In the genomic region with DNA sequence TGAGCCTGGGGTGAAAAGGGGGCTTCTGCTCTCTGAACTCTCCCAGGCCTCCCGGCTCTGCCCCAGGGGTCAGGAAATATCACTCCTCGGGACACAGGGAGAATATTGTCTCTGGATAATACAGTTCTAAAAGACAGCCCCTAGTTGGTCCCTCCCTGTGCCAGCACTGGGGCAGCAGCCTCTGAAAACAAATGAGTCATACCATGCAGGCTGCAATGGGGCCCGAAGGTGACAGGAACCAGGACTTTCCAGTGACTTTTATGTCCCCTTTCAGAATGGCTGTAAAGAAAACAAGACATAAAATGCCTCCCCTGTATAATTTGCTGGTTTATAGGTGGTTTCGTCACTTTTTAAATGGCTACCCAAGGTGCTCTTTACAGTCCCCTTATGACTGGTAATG, we compare ENCODE assay signal across 24 cellular contexts.
DNase-seq lines count a peak whose midpoint lies in the region; ATAC-seq, FAIRE-seq and TF ChIP-seq lines count a peak whose summit lies in the region.
"Had no signal": no experiment of that assay in that cellular context is flagged by ENCODE, and none has a peak within 500 bp of the region (broad histone marks: within the 10 kb centered on the region; RNA-seq: fewer than 3 reads in every experiment).

No MANE protein-coding gene starts in this region.

- H2BK12ac ChIP-seq in trophoblast cell (ENCODE audit: low read length) = no peak overlapping the region

- no peak overlapping the region for H3K27ac Mint-ChIP-seq in T-helper 2 cell treated with Interferon-gamma antibody and Interleukin-4, amounts not matched to agents 5 μg/mL and 100 μg/mL, for 36 hours
- peak overlapping the region in 1 of 2 donors; percentile 77 for H3K27ac Mint-ChIP-seq in stimulated activated naive CD8-positive, alpha-beta T cell treated with anti-CD3 and anti-CD28 coated beads, Interleukin-15, amount 100 ng/mL, for 72 hours
- H3K27ac Mint-ChIP-seq: activated naive CD4-positive, alpha-beta T cell treated with anti-CD3 and anti-CD28 coated beads, Interleukin-2, amount 50 U/mL, for 72 hours; T-helper 1 cell treated with Interleukin-12 subunit alpha and Interleukin-12 subunit beta and Interleukin-4 antibody, amounts not matched to agents 30 μg/mL and 1 μg/mL, for 36 hours had no signal

- no peak overlapping the region for H3K14ac ChIP-seq in trophoblast cell (ENCODE audit: low read length)

- H2AK5ac ChIP-seq in trophoblast cell (ENCODE audit: low read length) = no peak overlapping the region

- H3K27ac ChIP-seq in HepG2 (ENCODE audit: extremely low read length, insufficient read depth, low read length) (no peak overlapping the region), right lobe of liver (no peak overlapping the region), hepatocyte (peak overlapping the region; percentile 64), trophoblast cell (ENCODE audit: low read depth, low read length) (no peak overlapping the region)
- H3K27ac ChIP-seq: C4-2B, coronary artery, esophagus squamous epithelium, heart right ventricle, SJCRH30, upper lobe of left lung had no signal

- H3K18ac ChIP-seq in trophoblast cell (ENCODE audit: low read length) = no peak overlapping the region

- CTCF ChIA-PET in HepG2 (lab: Yijun Ruan, JAX; ENCODE audit: low intra/inter-chr PET ratio, low total read pairs) = no interaction called here

- H3K4me2 ChIP-seq in HepG2 (ENCODE audit: low read depth, low read length) = no peak overlapping the region
- peak overlapping the region; percentile 11 for H3K4me2 ChIP-seq in hepatocyte
- H3K4me2 ChIP-seq in trophoblast cell (ENCODE audit: low read length) = no peak overlapping the region

- intact Hi-C loops in HepG2 (cut with micrococcal nuclease; ENCODE audit: unreplicated experiment) = loop anchor here (10.0 kb wide), 1 partner anchor 343 kb away; no protein-coding TSS in a partner anchor
- intact Hi-C loops in right lobe of liver (cut with DNase I) = no loop called here

- no peaks in the 10 kb centered on the region for H3K36me3 Mint-ChIP-seq in T-helper 2 cell treated with Interferon-gamma antibody and Interleukin-4, amounts not matched to agents 5 μg/mL and 100 μg/mL, for 36 hours (ENCODE audit: low read depth)
- H3K36me3 Mint-ChIP-seq: activated naive CD4-positive, alpha-beta T cell treated with anti-CD3 and anti-CD28 coated beads, Interleukin-2, amount 50 U/mL, for 72 hours had no signal

- H3K9ac ChIP-seq in HepG2 (ENCODE audit: insufficient read depth, low read depth, low read length) (no peak overlapping the region), trophoblast cell (ENCODE audit: low read length) (no peak overlapping the region)

- H3K4me3 ChIP-seq in HepG2 (replicated peaks in 1 of 3; ENCODE audit: insufficient read depth in 1 of 3, low read depth in 2 of 3, low read length in 3 of 3) (no peak overlapping the region), right lobe of liver (no peak overlapping the region), hepatocyte (no peak overlapping the region), trophoblast cell (ENCODE audit: low read depth, low read length) (no peak overlapping the region)
- H3K4me3 ChIP-seq: coronary artery, esophagus squamous epithelium, heart right ventricle, SJCRH30, upper lobe of left lung had no signal

- DNase-seq in HepG2 (ENCODE audit: low spot score) = no peak
- no peak for DNase-seq in right lobe of liver
- DNase-seq in T-helper 2 cell treated with Interferon-gamma antibody and Interleukin-4, amounts not matched to agents 5 μg/mL and 100 μg/mL, for 36 hours (ENCODE audit: low spot score) = peak; percentile 11
- DNase-seq in hepatocyte (ENCODE audit: low spot score) = peak; percentile 69
- DNase-seq in stimulated activated naive CD8-positive, alpha-beta T cell treated with anti-CD3 and anti-CD28 coated beads, Interleukin-15, amount 100 ng/mL, for 72 hours = peak in 1 of 2 donors; percentile 22
- no peak for DNase-seq in NCI-H187 (lab: John Stamatoyannopoulos, UW)
- no peak for DNase-seq in trophoblast cell
- DNase-seq: aorta; DND-41; esophagus squamous epithelium; foreskin melanocyte; heart right ventricle; NCI-H1417 treated with DMSO at 0.1 percent for 48 hours; NCI-H774; posterior cingulate gyrus; SJCRH30; stimulated activated CD4-positive, alpha-beta T cell treated with anti-CD3 and anti-CD28 coated beads, Interleukin-12 subunit alpha, Interleukin-12 subunit beta, amount 100 ng/mL, for 4 hours had no signal

- H3K79me1 ChIP-seq in trophoblast cell (ENCODE audit: low read length) = no peaks in the 10 kb centered on the region

- no TSS peak for BruUV-seq in HepG2 (replicated peaks; lab: Mats Ljungman, UMichigan)

- H3K36me3 ChIP-seq in HepG2 (replicated peaks in 1 of 2; ENCODE audit: control insufficient read depth in 1 of 2, insufficient read depth in 2 of 2, low read length in 2 of 2) (no peaks in the 10 kb centered on the region), right lobe of liver (no peaks in the 10 kb centered on the region), hepatocyte (replicated peaks; ENCODE audit: insufficient read depth, low read depth) (no peaks in the 10 kb centered on the region), trophoblast cell (ENCODE audit: control insufficient read depth in 1 of 2, insufficient read depth in 2 of 2, low read length in 2 of 2) (no peaks in the 10 kb centered on the region)
- H3K36me3 ChIP-seq: esophagus squamous epithelium, heart right ventricle, SJCRH30, upper lobe of left lung had no signal

- H3K9me3 ChIP-seq in HepG2 (ENCODE audit: low read length) (no peaks in the 10 kb centered on the region), right lobe of liver (no peaks in the 10 kb centered on the region), hepatocyte (ENCODE audit: low read depth) (no peaks in the 10 kb centered on the region), trophoblast cell (ENCODE audit: insufficient read depth, low read depth, low read length) (peaks cover 2% of the 10 kb centered on the region)
- H3K9me3 ChIP-seq: esophagus squamous epithelium, SJCRH30, upper lobe of left lung had no signal

- H3K4me1 ChIP-seq in HepG2 (ENCODE audit: insufficient read depth, low read length) = no peaks in the 10 kb centered on the region
- no peaks in the 10 kb centered on the region for H3K4me1 ChIP-seq in right lobe of liver
- peaks cover 4% of the 10 kb centered on the region for H3K4me1 ChIP-seq in hepatocyte (ENCODE audit: insufficient read depth)
- H3K4me1 ChIP-seq in trophoblast cell (ENCODE audit: control insufficient read depth in 1 of 2, insufficient read depth in 2 of 2, low read length in 2 of 2) = peaks cover 4 to 7% of the 10 kb centered on the region in 2 experiments
- H3K4me1 ChIP-seq: esophagus squamous epithelium, heart right ventricle, SJCRH30, upper lobe of left lung had no signal

- no peak for FAIRE-seq in HepG2 (lab: Jason Lieb, UNC)

- TF ChIP-seq POLR2A in HepG2 (IDR thresholded peaks at IDR 0.05; ENCODE audit: insufficient read depth in 1 of 2, low read depth in 2 of 2, low read length in 2 of 2) = no peak
- TF ChIP-seq POLR2A in right lobe of liver (IDR thresholded peaks at IDR 0.05) = no peak

- TF ChIP-seq EP300 in HepG2 (IDR thresholded peaks at IDR 0.05; ENCODE audit: low read depth in 2 of 2, low read length in 2 of 2) (no peak), HepG2 (CRISPR knock-in tag; IDR thresholded peaks at IDR 0.05; ENCODE audit: borderline replicate concordance) (no peak)

- no peaks in the 10 kb centered on the region for H3K9me3 Mint-ChIP-seq in T-helper 2 cell treated with Interferon-gamma antibody and Interleukin-4, amounts not matched to agents 5 μg/mL and 100 μg/mL, for 36 hours
- no peaks in the 10 kb centered on the region for H3K9me3 Mint-ChIP-seq in stimulated activated naive CD8-positive, alpha-beta T cell treated with anti-CD3 and anti-CD28 coated beads, Interleukin-15, amount 100 ng/mL, for 72 hours

- no peak overlapping the region for H4K8ac ChIP-seq in trophoblast cell (ENCODE audit: low read depth, low read length)

- in situ Hi-C loops in HepG2 (cut with HindIII; ENCODE audit: extremely low pct_ligation_motif_present, low pct_unique_long_range_greater_than_20kb) = no loop called here

- TF ChIP-seq RAD21 in HepG2 (CRISPR knock-in tag; IDR thresholded peaks at IDR 0.05) = no peak

- no peak overlapping the region for H2AFZ ChIP-seq in HepG2 (ENCODE audit: low read length)
- H2AFZ ChIP-seq in hepatocyte = no peak overlapping the region
- no peak overlapping the region for H2AFZ ChIP-seq in trophoblast cell (ENCODE audit: insufficient read depth, low read length, poor library complexity)

- H3K4me1 Mint-ChIP-seq in T-helper 2 cell treated with Interferon-gamma antibody and Interleukin-4, amounts not matched to agents 5 μg/mL and 100 μg/mL, for 36 hours (ENCODE audit: low read depth) = no peaks in the 10 kb centered on the region
- peaks cover 11% of the 10 kb centered on the region for H3K4me1 Mint-ChIP-seq in stimulated activated naive CD8-positive, alpha-beta T cell treated with anti-CD3 and anti-CD28 coated beads, Interleukin-15, amount 100 ng/mL, for 72 hours

- ATAC-seq in HepG2 = no peak
- ATAC-seq in right lobe of liver = no peak
- ATAC-seq in stimulated activated naive CD8-positive, alpha-beta T cell treated with anti-CD3 and anti-CD28 coated beads, Interleukin-15, amount 100 ng/mL, for 72 hours = peak; percentile 80
- ATAC-seq: activated CD4-positive, CD25-positive, alpha-beta regulatory T cell treated with anti-CD3 and anti-CD28 coated beads, Interleukin-2, amount 50 U/mL, for 24 hours; heart right ventricle; sciatic nerve had no signal

- TF ChIP-seq CTCF in HepG2 (CRISPR knock-in tag; IDR thresholded peaks at IDR 0.05) = no peak
- TF ChIP-seq CTCF in right lobe of liver (IDR thresholded peaks at IDR 0.05) = no peak
- no peak for TF ChIP-seq CTCF in hepatocyte (IDR thresholded peaks at IDR 0.05; ENCODE audit: poor library complexity)

- WGBS in HepG2 (ENCODE audit: low lambda C conversion rate) = 25% methylated on average over 4 of the region's 4 CpGs
- WGBS in right lobe of liver (ENCODE audit: insufficient coverage, low coverage, low lambda C conversion rate, missing lambda C conversion rate) = 27% methylated on average over 3 of the region's 4 CpGs
- 14% methylated on average over 4 of the region's 4 CpGs for WGBS in hepatocyte (ENCODE audit: low lambda C conversion rate, missing lambda C conversion rate)
- no CpG with 5 or more reads among the region's 4 CpGs for WGBS in trophoblast cell (ENCODE audit: extremely low coverage, insufficient coverage, insufficient read length)

- H3K4me3 Mint-ChIP-seq in T-helper 2 cell treated with Interferon-gamma antibody and Interleukin-4, amounts not matched to agents 5 μg/mL and 100 μg/mL, for 36 hours = no peak overlapping the region
- H3K4me3 Mint-ChIP-seq in stimulated activated naive CD8-positive, alpha-beta T cell treated with anti-CD3 and anti-CD28 coated beads, Interleukin-15, amount 100 ng/mL, for 72 hours = no peak overlapping the region
- H3K4me3 Mint-ChIP-seq: T-helper 1 cell treated with Interleukin-12 subunit alpha and Interleukin-12 subunit beta and Interleukin-4 antibody, amounts not matched to agents 30 μg/mL and 1 μg/mL, for 36 hours had no signal

- H2BK5ac ChIP-seq in trophoblast cell (ENCODE audit: low read depth, low read length, poor library complexity) = no peak overlapping the region

- no peak overlapping the region for H2BK120ac ChIP-seq in trophoblast cell (ENCODE audit: insufficient read depth, low read length, poor library complexity)

- no peaks in the 10 kb centered on the region for H3K27me3 Mint-ChIP-seq in T-helper 2 cell treated with Interferon-gamma antibody and Interleukin-4, amounts not matched to agents 5 μg/mL and 100 μg/mL, for 36 hours (ENCODE audit: low read depth)
- H3K27me3 Mint-ChIP-seq in stimulated activated naive CD8-positive, alpha-beta T cell treated with anti-CD3 and anti-CD28 coated beads, Interleukin-15, amount 100 ng/mL, for 72 hours = no peaks in the 10 kb centered on the region

- H4K20me1 ChIP-seq in HepG2 (ENCODE audit: insufficient read depth, low read length) (no peaks in the 10 kb centered on the region), hepatocyte (ENCODE audit: insufficient read depth, poor library complexity, severe bottlenecking) (no peaks in the 10 kb centered on the region)

- no peaks in the 10 kb centered on the region for H3K79me2 ChIP-seq in HepG2 (ENCODE audit: insufficient read depth, low read length)
- no peaks in the 10 kb centered on the region for H3K79me2 ChIP-seq in hepatocyte
- no peaks in the 10 kb centered on the region for H3K79me2 ChIP-seq in trophoblast cell (ENCODE audit: control insufficient read depth, insufficient read depth, low read length, poor library complexity)

- POLR2A ChIA-PET in HepG2 (lab: Yijun Ruan, JAX) = no interaction called here

- H4K12ac ChIP-seq in trophoblast cell (ENCODE audit: low read depth, low read length) = no peak overlapping the region

- H4K91ac ChIP-seq in trophoblast cell (ENCODE audit: low read depth, low read length) = no peak overlapping the region

- no peaks in the 10 kb centered on the region for H3K9me2 ChIP-seq in hepatocyte (replicated peaks; ENCODE audit: insufficient read depth)

- no peaks in the 10 kb centered on the region; a peak in 1 of 5 replicates for H3K27me3 ChIP-seq in HepG2 (ENCODE audit: control insufficient read depth in 1 of 2, insufficient read depth in 2 of 2, low read length in 2 of 2)
- H3K27me3 ChIP-seq in right lobe of liver = no peaks in the 10 kb centered on the region
- no peaks in the 10 kb centered on the region for H3K27me3 ChIP-seq in hepatocyte
- H3K27me3 ChIP-seq in trophoblast cell (ENCODE audit: insufficient read depth, low read length) = no peaks in the 10 kb centered on the region
- H3K27me3 ChIP-seq: upper lobe of left lung had no signal

- no peak overlapping the region for H3K23ac ChIP-seq in trophoblast cell (ENCODE audit: low read length)

- H3K4ac ChIP-seq in trophoblast cell (ENCODE audit: low read depth, low read length) = no peak overlapping the region

Comparison
In these comparisons a context has a peak if more than half of its experiments do, and no peak if none do; other contexts are left out.
1. DNase-seq: peak in T-helper 2 cell treated with Interferon-gamma antibody and Interleukin-4, amounts not matched to agents 5 μg/mL and 100 μg/mL, for 36 hours (single experiment) and hepatocyte (single experiment); none in HepG2 (single experiment), right lobe of liver (0 of 3), NCI-H187 (0 of 2) and trophoblast cell (0 of 2).